Comparison of ENCODE assay signal across 10 cellular contexts in genomic region chr2:43399515-43400245, GRCh38.
A peak's percentile ranks its signal among the peaks of the same experiment; 100 is the strongest.
DNase-seq lines count a peak whose midpoint lies in the region; TF ChIP-seq lines count a peak whose summit lies in the region.
"Had no signal": no experiment of that assay in that cellular context is flagged by ENCODE, and none has a peak within 500 bp of the region (broad histone marks: within the 10 kb centered on the region; RNA-seq: fewer than 3 reads in every experiment).

No MANE protein-coding gene starts in this region.

- POLR2A ChIA-PET in RWPE1 (lab: Yijun Ruan, JAX; ENCODE audit: low non-redundant PET), result no interaction called here

- TF ChIP-seq CTCF in RWPE1 (conservative IDR thresholded peaks at IDR 0.05; ENCODE audit: low read depth) (no peak), foreskin fibroblast (IDR thresholded peaks at IDR 0.05; ENCODE audit: low read depth, low read length) (no peak)

- H3K27ac ChIP-seq in RWPE1, result no peak overlapping the region

- DNase-seq in GM04503 (ENCODE audit: low read depth) (peak; percentile 65), RWPE1 (ENCODE audit: low spot score) (peak; percentile 13), foreskin fibroblast (peak; percentile 56 to 79), renal cortical epithelial cell (ENCODE audit: low read depth) (peak; percentile 76), NOMO-1 (lab: John Stamatoyannopoulos, UW; ENCODE audit: unreplicated experiment in 2 of 2) (no peak), NCI-H748 treated with DMSO at 0.1 percent for 48 hours (lab: John Stamatoyannopoulos, UW) (no peak), erythroblast (lab: John Stamatoyannopoulos, UW) (no peak), NCI-H345 (lab: John Stamatoyannopoulos, UW) (no peak)
- DNase-seq: activated T-cell treated with anti-CD3 and anti-CD28 coated beads, Interleukin-2, amount 50 U/mL, for 1 hour; effector CD8-positive, alpha-beta T cell had no signal

- H3K4me3 ChIP-seq in foreskin fibroblast (ENCODE audit: low read depth in 1 of 2, low read length in 2 of 2), result no peak overlapping the region

- CTCF ChIA-PET in RWPE1 (lab: Yijun Ruan, JAX), result no interaction called here

- no peak for TF ChIP-seq POLR2A in erythroblast (IDR thresholded peaks at IDR 0.05; ENCODE audit: low read length)

Comparison
In these comparisons a context has a peak if more than half of its experiments do, and no peak if none do; other contexts are left out.
1. DNase-seq: peak in GM04503 (single experiment), RWPE1 (single experiment), foreskin fibroblast (2 of 2) and renal cortical epithelial cell (single experiment); none in NOMO-1 (0 of 2), NCI-H748 treated with DMSO at 0.1 percent for 48 hours (single experiment), erythroblast (0 of 2) and NCI-H345 (single experiment).